In genomic region chr13:112071011-112071901, GRCh38 we compare ENCODE assay signal across 15 cellular contexts. TPM values are rescaled to one million over a fixed set of nuclear protein-coding genes. Genes with fewer than 3 reads are reported as not detected.
DNase-seq lines count a peak whose midpoint lies in the region; TF ChIP-seq lines count a peak whose summit lies in the region.
"Had no signal": no experiment of that assay in that cellular context is flagged by ENCODE, and none has a peak within 500 bp of the region (broad histone marks: within the 10 kb centered on the region; RNA-seq: fewer than 3 reads in every experiment).

No MANE protein-coding gene starts in this region.

- H3K4me2 ChIP-seq in GM23248 (ENCODE audit: unreplicated experiment): no peak overlapping the region

- no peak overlapping the region for H3K27ac ChIP-seq in testis
- H3K27ac ChIP-seq in GM23248: no peak overlapping the region
- H3K27ac ChIP-seq: right atrium auricular region had no signal

- H3K27me3 Mint-ChIP-seq in activated naive CD4-positive, alpha-beta T cell treated with anti-CD3 and anti-CD28 coated beads, Interleukin-2, amount 10 ng/mL, durations not matched to agents 7 days and 5 days: peaks cover 91% of the 10 kb centered on the region
- H3K27me3 Mint-ChIP-seq in endothelial cell (ENCODE audit: unreplicated experiment): peaks cover 34% of the 10 kb centered on the region

- H3K4me1 ChIP-seq in testis (no peaks in the 10 kb centered on the region), GM23248 (ENCODE audit: insufficient read depth) (no peaks in the 10 kb centered on the region)

- H3K4me3 Mint-ChIP-seq in activated naive CD4-positive, alpha-beta T cell treated with anti-CD3 and anti-CD28 coated beads, Interleukin-2, amount 10 ng/mL, durations not matched to agents 7 days and 5 days: no peak overlapping the region
- H3K4me3 Mint-ChIP-seq in endothelial cell (ENCODE audit: unreplicated experiment): peak overlapping the region; percentile 61

- DNase-seq in activated naive CD4-positive, alpha-beta T cell treated with anti-CD3 and anti-CD28 coated beads, Interleukin-2, amount 10 ng/mL, durations not matched to agents 7 days and 5 days: no peak
- no peak for DNase-seq in activated naive CD4-positive, alpha-beta T cell treated with Interleukin-2 at 50 U/mL for 16 hours
- DNase-seq in NCI-H345 (lab: John Stamatoyannopoulos, UW) (peak; percentile 53), endothelial cell (ENCODE audit: low spot score) (no peak), testis (no peak), GM20000 (ENCODE audit: low spot score) (no peak), HK-2 (ENCODE audit: unreplicated experiment) (no peak), GM23248 (no peak)
- DNase-seq: activated CD4-positive, alpha-beta T cell treated with anti-CD3 and anti-CD28 coated beads, Interleukin-2, amount 50 U/mL, for 48 hours; NCI-H526 treated with DMSO at 0.1 percent for 48 hours; T-helper 9 cell; trophoblast cell had no signal

- H3K9me3 ChIP-seq in testis (no peaks in the 10 kb centered on the region), GM23248 (ENCODE audit: low read depth) (no peaks in the 10 kb centered on the region)
- H3K9me3 ChIP-seq: right atrium auricular region had no signal

- no peaks in the 10 kb centered on the region for H3K79me2 ChIP-seq in GM23248 (ENCODE audit: insufficient read depth)

- peak overlapping the region; percentile 70 for H3K27ac Mint-ChIP-seq in activated naive CD4-positive, alpha-beta T cell treated with anti-CD3 and anti-CD28 coated beads, Interleukin-2, amount 10 ng/mL, durations not matched to agents 7 days and 5 days
- peak overlapping the region; percentile 33 for H3K27ac Mint-ChIP-seq in endothelial cell (ENCODE audit: unreplicated experiment)

- 17 to 19% methylated on average over 21 of the region's 21 CpGs for WGBS in testis, 2 donors
- WGBS in GM23248 (ENCODE audit: low coverage in 1 of 2, low lambda C conversion rate in 2 of 2, missing lambda C conversion rate in 2 of 2), 2 experiments: 30 to 31% methylated on average over 21 of the region's 21 CpGs

- no peaks in the 10 kb centered on the region for H3K9me2 ChIP-seq in GM23248 (ENCODE audit: insufficient read depth)

- no peak for TF ChIP-seq POLR2A in testis (IDR thresholded peaks at IDR 0.05)

- H3K36me3 ChIP-seq in testis (ENCODE audit: low read depth, missing control alignments) (no peaks in the 10 kb centered on the region), GM23248 (ENCODE audit: low read depth) (no peaks in the 10 kb centered on the region)
- H3K36me3 ChIP-seq: right atrium auricular region had no signal

- TF ChIP-seq CTCF in endothelial cell (IDR thresholded peaks at IDR 0.05; ENCODE audit: unreplicated experiment) (no peak), testis (IDR thresholded peaks at IDR 0.05) (no peak), GM20000 (IDR thresholded peaks at IDR 0.05; ENCODE audit: extremely low read depth, missing control alignments) (no peak)

- intact Hi-C loops in testis (cut with DNase I; ENCODE audit: low total_unique reads): no loop called here

- CTCF ChIA-PET in activated naive CD4-positive, alpha-beta T cell treated with anti-CD3 and anti-CD28 coated beads, Interleukin-2, amount 10 ng/mL, durations not matched to agents 7 days and 5 days (lab: Charles Lee): interaction anchor here (0.9 kb wide), 1 partner anchor 34 kb away, joined by 3 read pairs; no protein-coding TSS in a partner anchor

- H3K27me3 ChIP-seq in testis (peaks cover 7% of the 10 kb centered on the region), GM23248 (replicated peaks; ENCODE audit: insufficient read depth) (peaks cover 70% of the 10 kb centered on the region)

- H3K4me3 ChIP-seq in testis (peak overlapping the region; percentile 26 to 56), GM23248 (no peak overlapping the region)
- H3K4me3 ChIP-seq: right atrium auricular region had no signal

- in situ Hi-C loops in GM23248 (cut with MboI): no loop called here

- peaks cover 6% of the 10 kb centered on the region for H3K9me3 Mint-ChIP-seq in activated naive CD4-positive, alpha-beta T cell treated with anti-CD3 and anti-CD28 coated beads, Interleukin-2, amount 10 ng/mL, durations not matched to agents 7 days and 5 days
- no peaks in the 10 kb centered on the region for H3K9me3 Mint-ChIP-seq in endothelial cell (ENCODE audit: unreplicated experiment)

- no peak overlapping the region for H3K9ac ChIP-seq in GM23248

- peaks cover 16% of the 10 kb centered on the region for H3K36me3 Mint-ChIP-seq in activated naive CD4-positive, alpha-beta T cell treated with anti-CD3 and anti-CD28 coated beads, Interleukin-2, amount 10 ng/mL, durations not matched to agents 7 days and 5 days
- H3K36me3 Mint-ChIP-seq in endothelial cell (ENCODE audit: low read depth, unreplicated experiment): no peaks in the 10 kb centered on the region

- no peaks in the 10 kb centered on the region for H3F3A ChIP-seq in GM23248 (ENCODE audit: insufficient read depth)

- H4K20me1 ChIP-seq in GM23248 (ENCODE audit: insufficient read depth): no peaks in the 10 kb centered on the region

- H3K4me1 Mint-ChIP-seq in activated naive CD4-positive, alpha-beta T cell treated with anti-CD3 and anti-CD28 coated beads, Interleukin-2, amount 10 ng/mL, durations not matched to agents 7 days and 5 days: no peaks in the 10 kb centered on the region
- peaks cover 24% of the 10 kb centered on the region for H3K4me1 Mint-ChIP-seq in endothelial cell (ENCODE audit: unreplicated experiment)

- no peak overlapping the region for H2AFZ ChIP-seq in GM23248

RNA-seq across cellular contexts. Expression of gene SOX1, which starts 4.3 kb away (rescaled TPM):
- total RNA-seq in endothelial cell (ENCODE audit: unreplicated experiment) (1.7 TPM), testis (1 to 10 TPM; 4.6 TPM)
- polyA plus RNA-seq in testis (ENCODE audit: insufficient read depth, low read depth, low replicate concordance) (1.7 TPM), GM23248 (2016; fragmentation: Nextera tagmentation; extraction: Ambion mirVana) (not detected in 2 replicates)
- not detected in 2 replicates for total RNA-seq in GM23248 (2014; rRNA removed; shearing (Covaris generic))
- total RNA-seq: bronchial epithelial cell, kidney epithelial cell, right atrium auricular region had no signal
